20 cellular contexts compared by ENCODE assay signal in genomic region chr3:158766364-158766763, GRCh38. TPM values are rescaled to one million over a fixed set of nuclear protein-coding genes. Genes with fewer than 3 reads are reported as not detected.
DNase-seq lines count a peak whose midpoint lies in the region; FAIRE-seq and TF ChIP-seq lines count a peak whose summit lies in the region.
"Had no signal": no experiment of that assay in that cellular context is flagged by ENCODE, and none has a peak within 500 bp of the region (broad histone marks: within the 10 kb centered on the region; RNA-seq: fewer than 3 reads in every experiment).

No MANE protein-coding gene starts in this region.

- H3K27ac Mint-ChIP-seq in astrocyte (ENCODE audit: unreplicated experiment): peak overlapping the region; percentile 29
- H3K27ac Mint-ChIP-seq: CD8-positive, alpha-beta memory T cell; HFFc6 had no signal

- H3K4me2 ChIP-seq in astrocyte (ENCODE audit: low read length): no peak overlapping the region
- H3K4me2 ChIP-seq: BLaER1 had no signal

- H3K9ac ChIP-seq in astrocyte (ENCODE audit: low read length) (no peak overlapping the region), colonic mucosa (ENCODE audit: low read depth in 2 of 2, low read length in 2 of 2) (no peak overlapping the region)
- H3K9ac ChIP-seq: BLaER1 had no signal

- peaks cover 36% of the 10 kb centered on the region for H3K4me1 ChIP-seq in astrocyte (ENCODE audit: insufficient read depth, low read length)
- peaks cover 11% of the 10 kb centered on the region for H3K4me1 ChIP-seq in prostate gland (replicated peaks)
- H3K4me1 ChIP-seq in colonic mucosa: peaks cover 10% of the 10 kb centered on the region
- H3K4me1 ChIP-seq: BLaER1 had no signal

- no peak overlapping the region for H2AFZ ChIP-seq in astrocyte (ENCODE audit: low read depth, low read length)

- H3K36me3 ChIP-seq in astrocyte (ENCODE audit: insufficient read depth, low read length): no peaks in the 10 kb centered on the region
- no peaks in the 10 kb centered on the region for H3K36me3 ChIP-seq in prostate gland
- no peaks in the 10 kb centered on the region for H3K36me3 ChIP-seq in colonic mucosa
- H3K36me3 ChIP-seq: BLaER1 had no signal

- WGBS in prostate gland: 73% methylated on average over 1 of the region's 1 CpG

- TF ChIP-seq POLR2A in prostate gland (IDR thresholded peaks at IDR 0.05): no peak
- TF ChIP-seq POLR2A in erythroblast (IDR thresholded peaks at IDR 0.05; ENCODE audit: low read length): no peak

- no peaks in the 10 kb centered on the region for H3K79me2 ChIP-seq in astrocyte (ENCODE audit: insufficient read depth, low read length)

- H3K9me3 Mint-ChIP-seq in astrocyte (ENCODE audit: unreplicated experiment): no peaks in the 10 kb centered on the region
- H3K9me3 Mint-ChIP-seq: CD8-positive, alpha-beta memory T cell; HFFc6; IgD-negative memory B cell had no signal

- H3K27me3 ChIP-seq in astrocyte (ENCODE audit: insufficient read depth, low read length) (no peaks in the 10 kb centered on the region), prostate gland (replicated peaks; ENCODE audit: insufficient read depth) (no peaks in the 10 kb centered on the region), colonic mucosa (no peaks in the 10 kb centered on the region)
- H3K27me3 ChIP-seq: BLaER1 had no signal

- peak; percentile 19 for DNase-seq in DMS53 (lab: John Stamatoyannopoulos, UW)
- no peak for DNase-seq in DMS53 treated with DMSO at 0.1 percent for 48 hours (lab: John Stamatoyannopoulos, UW; ENCODE audit: unreplicated experiment)
- DNase-seq in astrocyte (ENCODE audit: low read depth): no peak
- DNase-seq in epithelial cell of prostate (ENCODE audit: low read depth, low spot score): no peak
- DNase-seq in prostate gland (ENCODE audit: low spot score): no peak
- no peak for DNase-seq in COLO829 (ENCODE audit: low spot score)
- no peak for DNase-seq in colonic mucosa
- no peak for DNase-seq in erythroblast (lab: John Stamatoyannopoulos, UW)
- DNase-seq: AML-193; CD8-positive, alpha-beta memory T cell; GF-D8; HCEC 1CT; HFFc6 had no signal

- H3K4me3 Mint-ChIP-seq in astrocyte (ENCODE audit: unreplicated experiment): no peak overlapping the region
- H3K4me3 Mint-ChIP-seq: CD8-positive, alpha-beta memory T cell; HFFc6 had no signal

- intact Hi-C loops in prostate gland (cut with DNase I) (no loop called here), colonic mucosa (cut with DNase I) (no loop called here)

- TF ChIP-seq CTCF in astrocyte (IDR thresholded peaks at IDR 0.05; ENCODE audit: insufficient read depth, low read depth, low read length): no peak
- no peak for TF ChIP-seq CTCF in prostate gland (IDR thresholded peaks at IDR 0.05)
- TF ChIP-seq CTCF in colonic mucosa (IDR thresholded peaks at IDR 0.05): no peak

- H3K27ac ChIP-seq in astrocyte (ENCODE audit: low read depth, low read length) (no peak overlapping the region), epithelial cell of prostate (peak overlapping the region; percentile 1), prostate gland (peak overlapping the region; percentile 11 to 71), colonic mucosa (no peak overlapping the region)
- H3K27ac ChIP-seq: 22Rv1, BLaER1 had no signal

- H4K20me1 ChIP-seq in astrocyte (ENCODE audit: insufficient read depth, low read length): no peaks in the 10 kb centered on the region
- H4K20me1 ChIP-seq: BLaER1 had no signal

- peaks cover 29% of the 10 kb centered on the region for H3K4me1 Mint-ChIP-seq in astrocyte (ENCODE audit: low read depth, unreplicated experiment)
- H3K4me1 Mint-ChIP-seq: CD8-positive, alpha-beta memory T cell; IgD-negative memory B cell had no signal

- H3K36me3 Mint-ChIP-seq in astrocyte (ENCODE audit: low read depth, unreplicated experiment): peaks cover 4% of the 10 kb centered on the region

- H3K9me3 ChIP-seq in astrocyte (ENCODE audit: insufficient read depth, low read depth, low read length) (no peaks in the 10 kb centered on the region), prostate gland (no peaks in the 10 kb centered on the region), colonic mucosa (no peaks in the 10 kb centered on the region)
- H3K9me3 ChIP-seq: BLaER1 had no signal

- H3K4me3 ChIP-seq in astrocyte (ENCODE audit: insufficient read depth, low read depth, low read length) (no peak overlapping the region), prostate gland (no peak overlapping the region), colonic mucosa (no peak overlapping the region)
- H3K4me3 ChIP-seq: BLaER1 had no signal

- peaks cover 4% of the 10 kb centered on the region for H3K27me3 Mint-ChIP-seq in astrocyte (ENCODE audit: low read depth, unreplicated experiment)
- H3K27me3 Mint-ChIP-seq: CD8-positive, alpha-beta memory T cell; IgD-negative memory B cell had no signal

- FAIRE-seq in astrocyte (lab: Jason Lieb, UNC): no peak
- FAIRE-seq: GM19239 had no signal

RNA-seq across cellular contexts. Expression of gene RARRES1, which starts 34.1 kb away (rescaled TPM):
- total RNA-seq in astrocyte (1.2 and 3.2 TPM in 2 replicates), prostate gland (100 to 1,000 TPM in 1 of 2 donors, 10 to 100 TPM in 1; 67.9 to 138 TPM), colonic mucosa (10 to 100 TPM; 30.6 to 79.5 TPM)
- total RNA-seq: A673; CD8-positive, alpha-beta memory T cell; H4; HT1080 had no signal

RNA-seq across cellular contexts. Expression of gene MFSD1, which starts 35.5 kb away (rescaled TPM):
- total RNA-seq in astrocyte (62.2 and 70.1 TPM in 2 replicates), prostate gland (10 to 100 TPM; 58.6 to 92.7 TPM), colonic mucosa (10 to 100 TPM; 51.1 to 54.4 TPM)

Comparison
In these comparisons a context has a peak if more than half of its experiments do, and no peak if none do; other contexts are left out.
1. H3K27ac ChIP-seq: peak in epithelial cell of prostate (single experiment) and prostate gland (2 of 2); none in astrocyte (single experiment) and colonic mucosa (single experiment).